ENCODE assay signal across 1 cellular context in the genomic region with DNA sequence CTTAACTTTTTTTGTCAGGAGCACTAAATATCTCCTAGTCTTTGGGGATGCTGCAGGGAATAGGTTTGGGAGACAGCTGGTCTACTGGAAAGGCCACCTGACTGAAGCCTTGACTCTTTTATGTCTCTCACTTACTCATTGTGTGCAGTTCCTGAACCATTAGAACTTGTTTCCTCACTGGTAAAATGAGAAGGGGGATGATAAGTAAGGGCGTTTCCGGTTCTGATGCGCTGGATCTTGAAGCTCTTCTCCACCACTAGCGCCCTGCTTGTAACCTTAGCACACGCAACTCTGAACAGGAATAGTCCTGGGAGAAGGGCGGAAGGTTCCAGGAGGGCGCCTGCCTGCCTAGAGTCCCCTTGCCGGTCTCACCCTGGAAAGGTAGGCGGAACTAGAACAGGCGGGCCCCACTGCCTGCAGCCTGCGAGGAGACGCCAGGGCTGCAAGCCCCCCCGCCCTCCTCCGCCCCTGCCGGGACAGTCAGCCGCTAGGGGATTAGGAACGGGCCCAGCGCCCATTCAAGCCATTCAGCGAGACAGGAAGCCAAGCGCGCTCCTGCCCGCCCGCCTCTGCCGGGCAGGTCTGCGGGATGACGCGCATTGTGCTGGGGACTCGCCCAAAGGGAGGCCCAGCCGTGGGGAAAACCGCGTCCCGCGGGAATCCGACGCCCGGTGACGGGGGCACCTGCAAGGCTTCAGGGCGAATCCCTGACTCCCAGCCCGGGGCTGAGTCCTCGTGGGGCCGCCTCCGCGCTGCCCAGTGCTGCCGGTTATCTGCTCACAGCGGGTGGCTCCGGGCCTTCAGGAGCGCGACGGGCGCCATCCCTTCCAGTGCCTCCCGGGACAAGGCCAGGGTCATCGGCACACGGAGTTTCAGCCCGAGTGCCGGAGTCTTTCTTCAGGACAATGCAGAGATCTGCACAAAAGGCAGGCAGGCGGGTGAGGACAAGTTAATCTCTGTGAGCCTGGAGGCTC.
A peak's percentile ranks its signal among the peaks of the same experiment; 100 is the strongest.
TF ChIP-seq lines count a peak whose summit lies in the region.

No MANE protein-coding gene starts in this region.

TF ChIP-seq in K562, 482 proteins besides CTCF, POLR2A, EP300 and RAD21 (continued from another document and continues in another):
- TF ChIP-seq, protein P1, sequence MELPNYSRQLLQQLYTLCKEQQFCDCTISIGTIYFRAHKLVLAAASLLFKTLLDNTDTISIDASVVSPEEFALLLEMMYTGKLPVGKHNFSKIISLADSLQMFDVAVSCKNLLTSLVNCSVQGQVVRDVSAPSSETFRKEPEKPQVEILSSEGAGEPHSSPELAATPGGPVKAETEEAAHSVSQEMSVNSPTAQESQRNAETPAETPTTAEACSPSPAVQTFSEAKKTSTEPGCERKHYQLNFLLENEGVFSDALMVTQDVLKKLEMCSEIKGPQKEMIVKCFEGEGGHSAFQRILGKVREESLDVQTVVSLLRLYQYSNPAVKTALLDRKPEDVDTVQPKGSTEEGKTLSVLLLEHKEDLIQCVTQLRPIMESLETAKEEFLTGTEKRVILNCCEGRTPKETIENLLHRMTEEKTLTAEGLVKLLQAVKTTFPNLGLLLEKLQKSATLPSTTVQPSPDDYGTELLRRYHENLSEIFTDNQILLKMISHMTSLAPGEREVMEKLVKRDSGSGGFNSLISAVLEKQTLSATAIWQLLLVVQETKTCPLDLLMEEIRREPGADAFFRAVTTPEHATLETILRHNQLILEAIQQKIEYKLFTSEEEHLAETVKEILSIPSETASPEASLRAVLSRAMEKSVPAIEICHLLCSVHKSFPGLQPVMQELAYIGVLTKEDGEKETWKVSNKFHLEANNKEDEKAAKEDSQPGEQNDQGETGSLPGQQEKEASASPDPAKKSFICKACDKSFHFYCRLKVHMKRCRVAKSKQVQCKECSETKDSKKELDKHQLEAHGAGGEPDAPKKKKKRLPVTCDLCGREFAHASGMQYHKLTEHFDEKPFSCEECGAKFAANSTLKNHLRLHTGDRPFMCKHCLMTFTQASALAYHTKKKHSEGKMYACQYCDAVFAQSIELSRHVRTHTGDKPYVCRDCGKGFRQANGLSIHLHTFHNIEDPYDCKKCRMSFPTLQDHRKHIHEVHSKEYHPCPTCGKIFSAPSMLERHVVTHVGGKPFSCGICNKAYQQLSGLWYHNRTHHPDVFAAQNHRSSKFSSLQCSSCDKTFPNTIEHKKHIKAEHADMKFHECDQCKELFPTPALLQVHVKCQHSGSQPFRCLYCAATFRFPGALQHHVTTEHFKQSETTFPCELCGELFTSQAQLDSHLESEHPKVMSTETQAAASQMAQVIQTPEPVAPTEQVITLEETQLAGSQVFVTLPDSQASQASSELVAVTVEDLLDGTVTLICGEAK (IDR thresholded peaks at IDR 0.05): peak; percentile 39; the same call in 1 of the 2 replicates
- TF ChIP-seq, protein P1 (CRISPR knock-in tag; IDR thresholded peaks at IDR 0.05): no peak
- TF ChIP-seq, protein P2, sequence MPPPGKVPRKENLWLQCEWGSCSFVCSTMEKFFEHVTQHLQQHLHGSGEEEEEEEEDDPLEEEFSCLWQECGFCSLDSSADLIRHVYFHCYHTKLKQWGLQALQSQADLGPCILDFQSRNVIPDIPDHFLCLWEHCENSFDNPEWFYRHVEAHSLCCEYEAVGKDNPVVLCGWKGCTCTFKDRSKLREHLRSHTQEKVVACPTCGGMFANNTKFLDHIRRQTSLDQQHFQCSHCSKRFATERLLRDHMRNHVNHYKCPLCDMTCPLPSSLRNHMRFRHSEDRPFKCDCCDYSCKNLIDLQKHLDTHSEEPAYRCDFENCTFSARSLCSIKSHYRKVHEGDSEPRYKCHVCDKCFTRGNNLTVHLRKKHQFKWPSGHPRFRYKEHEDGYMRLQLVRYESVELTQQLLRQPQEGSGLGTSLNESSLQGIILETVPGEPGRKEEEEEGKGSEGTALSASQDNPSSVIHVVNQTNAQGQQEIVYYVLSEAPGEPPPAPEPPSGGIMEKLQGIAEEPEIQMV (tag; conservative IDR thresholded peaks at IDR 0.05; ENCODE audit: low read depth): no peak
- TF ChIP-seq SIX5 (IDR thresholded peaks at IDR 0.05; ENCODE audit: borderline replicate concordance in 1 of 2, insufficient read depth in 1 of 2, low read depth in 1 of 2, low read length in 2 of 2): no peak
- no peak for TF ChIP-seq NEUROD1 (IDR thresholded peaks at IDR 0.05; ENCODE audit: borderline replicate concordance, low read depth, low read length, partially characterized antibody)
- no peak for TF ChIP-seq BACH1 (tag; IDR thresholded peaks at IDR 0.05)
- no peak for TF ChIP-seq ZFP30 (CRISPR knock-in tag; IDR thresholded peaks at IDR 0.05; ENCODE audit: borderline replicate concordance)
- TF ChIP-seq, protein P3, sequence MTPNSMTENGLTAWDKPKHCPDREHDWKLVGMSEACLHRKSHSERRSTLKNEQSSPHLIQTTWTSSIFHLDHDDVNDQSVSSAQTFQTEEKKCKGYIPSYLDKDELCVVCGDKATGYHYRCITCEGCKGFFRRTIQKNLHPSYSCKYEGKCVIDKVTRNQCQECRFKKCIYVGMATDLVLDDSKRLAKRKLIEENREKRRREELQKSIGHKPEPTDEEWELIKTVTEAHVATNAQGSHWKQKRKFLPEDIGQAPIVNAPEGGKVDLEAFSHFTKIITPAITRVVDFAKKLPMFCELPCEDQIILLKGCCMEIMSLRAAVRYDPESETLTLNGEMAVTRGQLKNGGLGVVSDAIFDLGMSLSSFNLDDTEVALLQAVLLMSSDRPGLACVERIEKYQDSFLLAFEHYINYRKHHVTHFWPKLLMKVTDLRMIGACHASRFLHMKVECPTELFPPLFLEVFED (CRISPR knock-in tag; conservative IDR thresholded peaks at IDR 0.05): no peak
- TF ChIP-seq ZNF431 (CRISPR knock-in tag; IDR thresholded peaks at IDR 0.05): no peak
- TF ChIP-seq DPF2 (IDR thresholded peaks at IDR 0.05): no peak
- TF ChIP-seq STAT5B (CRISPR knock-in tag; IDR thresholded peaks at IDR 0.05): no peak
- no peak for TF ChIP-seq ZNF449 (CRISPR knock-in tag; IDR thresholded peaks at IDR 0.05)
- TF ChIP-seq WHSC1 (IDR thresholded peaks at IDR 0.05; ENCODE audit: low read length): no peak
- TF ChIP-seq CHCHD3 (CRISPR knock-in tag; IDR thresholded peaks at IDR 0.05): no peak
- TF ChIP-seq ZBTB34 (CRISPR knock-in tag; IDR thresholded peaks at IDR 0.05): no peak
- no peak for TF ChIP-seq ZNF764 (CRISPR knock-in tag; IDR thresholded peaks at IDR 0.05; ENCODE audit: low read depth)
- no peak for TF ChIP-seq PKNOX1 (IDR thresholded peaks at IDR 0.05)
- no peak for TF ChIP-seq PHF20 (IDR thresholded peaks at IDR 0.05; ENCODE audit: partially characterized antibody)
- no peak for TF ChIP-seq PHF8 (IDR thresholded peaks at IDR 0.05; ENCODE audit: borderline replicate concordance, low read length)
- TF ChIP-seq MBD1 (CRISPR knock-in tag; IDR thresholded peaks at IDR 0.05): no peak
- TF ChIP-seq MXI1 (IDR thresholded peaks at IDR 0.05; ENCODE audit: low read depth, low read length): no peak
- no peak for TF ChIP-seq TAL1 (IDR thresholded peaks at IDR 0.05)
- TF ChIP-seq ETV6 (IDR thresholded peaks at IDR 0.05; ENCODE audit: borderline replicate concordance in 1 of 2, low read depth in 2 of 2, low read length in 1 of 2): 0 out of 4 replicates have a peak, but pooled peaks of 1 of the 2 experiments have one; percentile 44
- TF ChIP-seq ETV6 (CRISPR knock-in tag; IDR thresholded peaks at IDR 0.05; ENCODE audit: borderline replicate concordance): no peak
- TF ChIP-seq RBFOX2 (IDR thresholded peaks at IDR 0.05; ENCODE audit: low read depth, low read length): peak; percentile 50
- no peak for TF ChIP-seq CBFA2T3 (IDR thresholded peaks at IDR 0.05)
- TF ChIP-seq SREBF1 (IDR thresholded peaks at IDR 0.05; ENCODE audit: borderline replicate concordance, low read depth, low read length): no peak
- TF ChIP-seq NCOA2 (IDR thresholded peaks at IDR 0.05; ENCODE audit: partially characterized antibody in 2 of 2): no peak
- TF ChIP-seq ATF4 (CRISPR knock-in tag; IDR thresholded peaks at IDR 0.05): no peak
- no peak for TF ChIP-seq YBX1 (IDR thresholded peaks at IDR 0.05)
- TF ChIP-seq ETV1 (tag; conservative IDR thresholded peaks at IDR 0.05; ENCODE audit: low read depth): peak; percentile 45
- no peak for TF ChIP-seq SPI1 (IDR thresholded peaks at IDR 0.05; ENCODE audit: borderline replicate concordance, low read depth, low read length)
- no peak for TF ChIP-seq SRF (CRISPR knock-in tag; IDR thresholded peaks at IDR 0.05)
- TF ChIP-seq ZNF316 (IDR thresholded peaks at IDR 0.05): no peak
- TF ChIP-seq HEY1 (CRISPR knock-in tag; IDR thresholded peaks at IDR 0.05; ENCODE audit: borderline replicate concordance): no peak
- no peak for TF ChIP-seq PHB2 (IDR thresholded peaks at IDR 0.05; ENCODE audit: low read depth)
- no peak for TF ChIP-seq ZEB2 (IDR thresholded peaks at IDR 0.05)
- no peak for TF ChIP-seq ZNF668 (CRISPR knock-in tag; IDR thresholded peaks at IDR 0.05)
- no peak for TF ChIP-seq POLR2AphosphoS5 (IDR thresholded peaks at IDR 0.05; ENCODE audit: control insufficient read depth, insufficient read depth, low read depth, low read length)
- TF ChIP-seq SRSF3 (IDR thresholded peaks at IDR 0.05; ENCODE audit: insufficient read depth, low read length): no peak
- no peak for TF ChIP-seq TCF7 (IDR thresholded peaks at IDR 0.05; ENCODE audit: borderline replicate concordance)
- no peak for TF ChIP-seq POLR2B (IDR thresholded peaks at IDR 0.05; ENCODE audit: low read depth, partially characterized antibody)
